In the genomic region with DNA sequence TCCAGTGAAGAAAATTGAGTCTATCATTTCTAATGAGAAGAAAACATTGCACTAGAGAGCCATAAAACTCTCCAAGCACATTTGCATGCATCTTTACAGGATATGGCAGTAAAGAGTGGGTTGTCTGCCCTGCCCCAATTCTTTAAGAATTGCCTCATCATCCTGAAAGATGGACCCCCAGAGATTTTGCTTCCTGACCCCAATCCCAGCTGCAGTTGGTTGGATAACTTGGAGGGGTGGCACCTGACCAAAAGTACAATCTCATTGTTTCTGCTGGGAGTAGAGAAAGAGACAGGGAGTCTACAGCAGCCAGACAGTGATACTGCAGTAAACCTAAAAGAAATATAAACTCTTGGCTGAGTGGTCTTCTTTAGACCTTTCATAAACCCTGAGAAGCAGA, we compare ENCODE assay signal across 16 cellular contexts. TPM values are rescaled to one million over a fixed set of nuclear protein-coding genes. Genes with fewer than 3 reads are reported as not detected.
A peak's percentile ranks its signal among the peaks of the same experiment; 100 is the strongest.
DNase-seq lines count a peak whose midpoint lies in the region; ATAC-seq and TF ChIP-seq lines count a peak whose summit lies in the region.
"Had no signal": no experiment of that assay in that cellular context is flagged by ENCODE, and none has a peak within 500 bp of the region (broad histone marks: within the 10 kb centered on the region; RNA-seq: fewer than 3 reads in every experiment).

No MANE protein-coding gene starts in this region.

- no peak overlapping the region for H3K4me3 Mint-ChIP-seq in activated CD4-positive, alpha-beta T cell treated with anti-CD3 and anti-CD28 coated beads, Interleukin-2, amount 10 ng/mL, durations not matched to agents 24 days and 14 days
- H3K4me3 Mint-ChIP-seq in GM23338 (no peak overlapping the region), nephron (no peak overlapping the region)
- H3K4me3 Mint-ChIP-seq: CD8-positive, alpha-beta T cell had no signal

- TF ChIP-seq CTCF in GM23338 (conservative IDR thresholded peaks at IDR 0.05; ENCODE audit: low read depth in 2 of 2) (no peak), nephron (IDR thresholded peaks at IDR 0.05; ENCODE audit: unreplicated experiment in 3 of 3) (no peak)

- no peaks in the 10 kb centered on the region for H3K36me3 ChIP-seq in GM23338 (ENCODE audit: insufficient read depth)
- H3K36me3 ChIP-seq: BLaER1 treated with 17β-estradiol and CSF1 and Interleukin-3, amounts not matched to agents 10 nM and 100 nM; HAP-1 had no signal

- H3K27ac Mint-ChIP-seq in activated CD4-positive, alpha-beta T cell treated with anti-CD3 and anti-CD28 coated beads, Interleukin-2, amount 10 ng/mL, durations not matched to agents 24 days and 14 days = no peak overlapping the region
- H3K27ac Mint-ChIP-seq in GM23338 (no peak overlapping the region), nephron (peak overlapping the region in 2 of 3 experiments; percentile 5 to 21)
- H3K27ac Mint-ChIP-seq: CD8-positive, alpha-beta T cell had no signal

- H3K4me2 ChIP-seq in GM23338 = no peak overlapping the region

- peaks cover 3% of the 10 kb centered on the region for H3K27me3 Mint-ChIP-seq in activated CD4-positive, alpha-beta T cell treated with anti-CD3 and anti-CD28 coated beads, Interleukin-2, amount 10 ng/mL, durations not matched to agents 24 days and 14 days
- peaks cover 6% of the 10 kb centered on the region for H3K27me3 Mint-ChIP-seq in GM23338 (ENCODE audit: insufficient read depth, low read depth, poor library complexity)
- H3K27me3 Mint-ChIP-seq in nephron (ENCODE audit: low read depth) = peaks cover 20% of the 10 kb centered on the region

- peak; percentile 7 for DNase-seq in activated CD4-positive, alpha-beta T cell treated with anti-CD3 and anti-CD28 coated beads, Interleukin-2, amount 10 ng/mL, durations not matched to agents 24 days and 14 days
- no peak for DNase-seq in activated CD4-positive, alpha-beta T cell treated with anti-CD3 and anti-CD28 coated beads, Interleukin-2, amount 50 U/mL, for 4 hours
- DNase-seq in GM23338 (ENCODE audit: low spot score) = no peak
- no peak for DNase-seq in left cardiac atrium
- DNase-seq: 8988T; Calu3; CD8-positive, alpha-beta T cell; DMS79 treated with DMSO at 0.1 percent for 48 hours; GF-D8; IMR-90 had no signal

- peaks cover 2% of the 10 kb centered on the region; the same call in 1 of the 2 replicates for H3K9me2 ChIP-seq in GM23338 (ENCODE audit: insufficient read depth)

- H3K9me3 Mint-ChIP-seq in activated CD4-positive, alpha-beta T cell treated with anti-CD3 and anti-CD28 coated beads, Interleukin-2, amount 10 ng/mL, durations not matched to agents 24 days and 14 days = peaks cover 4% of the 10 kb centered on the region
- H3K9me3 Mint-ChIP-seq in GM23338 (no peaks in the 10 kb centered on the region; the same call in 1 of the 3 replicates), nephron (no peaks in the 10 kb centered on the region)

- H3K27me3 ChIP-seq in GM23338 (ENCODE audit: insufficient read depth) = no peaks in the 10 kb centered on the region
- H3K27me3 ChIP-seq: BLaER1 treated with 17β-estradiol and CSF1 and Interleukin-3, amounts not matched to agents 10 nM and 100 nM had no signal

- no peak overlapping the region for H3K4me3 ChIP-seq in GM23338
- H3K4me3 ChIP-seq: BLaER1 treated with 17β-estradiol and CSF1 and Interleukin-3, amounts not matched to agents 10 nM and 100 nM; HAP-1 had no signal

- no peaks in the 10 kb centered on the region for H3F3A ChIP-seq in GM23338 (replicated peaks; ENCODE audit: low read depth)

- no peaks in the 10 kb centered on the region for H3K4me1 Mint-ChIP-seq in activated CD4-positive, alpha-beta T cell treated with anti-CD3 and anti-CD28 coated beads, Interleukin-2, amount 10 ng/mL, durations not matched to agents 24 days and 14 days
- H3K4me1 Mint-ChIP-seq in GM23338 (no peaks in the 10 kb centered on the region), nephron (no peaks in the 10 kb centered on the region)

- 0 out of 2 replicates have a peak overlapping the region, but pooled peaks have one; percentile 72 for H2AFZ ChIP-seq in GM23338

- H3K36me3 Mint-ChIP-seq in activated CD4-positive, alpha-beta T cell treated with anti-CD3 and anti-CD28 coated beads, Interleukin-2, amount 10 ng/mL, durations not matched to agents 24 days and 14 days (ENCODE audit: low read depth) = no peaks in the 10 kb centered on the region
- H3K36me3 Mint-ChIP-seq in GM23338 (ENCODE audit: low read depth) = no peaks in the 10 kb centered on the region
- H3K36me3 Mint-ChIP-seq in nephron (ENCODE audit: low read depth) = no peaks in the 10 kb centered on the region
- H3K36me3 Mint-ChIP-seq: CD8-positive, alpha-beta T cell had no signal

- H4K20me1 ChIP-seq in GM23338 (replicated peaks; ENCODE audit: insufficient read depth) = no peaks in the 10 kb centered on the region
- H4K20me1 ChIP-seq: BLaER1 treated with 17β-estradiol and CSF1 and Interleukin-3, amounts not matched to agents 10 nM and 100 nM had no signal

- intact Hi-C loops in activated CD4-positive, alpha-beta T cell treated with anti-CD3 and anti-CD28 coated beads, Interleukin-2, amount 10 ng/mL, durations not matched to agents 24 days and 14 days (cut with micrococcal nuclease) = no loop called here
- intact Hi-C loops in left cardiac atrium (cut with DNase I) = no loop called here

- H3K4me1 ChIP-seq in GM23338 (ENCODE audit: insufficient read depth) = no peaks in the 10 kb centered on the region
- H3K4me1 ChIP-seq: HAP-1 had no signal

- no peak overlapping the region for H3K27ac ChIP-seq in GM23338 (ENCODE audit: low read depth)
- H3K27ac ChIP-seq: BLaER1 treated with 17β-estradiol and CSF1 and Interleukin-3, amounts not matched to agents 10 nM and 100 nM had no signal

- no peak for ATAC-seq in GM23338
- ATAC-seq in left cardiac atrium = peak; percentile 61 to 68
- no peak for ATAC-seq in GM18861 (IDR thresholded peaks at IDR 0.05; ENCODE audit: unreplicated experiment)
- no peak for ATAC-seq in HG03039 (IDR thresholded peaks at IDR 0.05; ENCODE audit: unreplicated experiment)
- no peak for ATAC-seq in HG02938 (IDR thresholded peaks at IDR 0.05; ENCODE audit: unreplicated experiment)
- ATAC-seq: CD8-positive, alpha-beta T cell had no signal

- no peaks in the 10 kb centered on the region for H3K79me2 ChIP-seq in GM23338 (replicated peaks; ENCODE audit: insufficient read depth)

TF ChIP-seq in GM23338, 12 proteins besides CTCF, POLR2A, EP300 and RAD21:
- TF ChIP-seq, protein P1, sequence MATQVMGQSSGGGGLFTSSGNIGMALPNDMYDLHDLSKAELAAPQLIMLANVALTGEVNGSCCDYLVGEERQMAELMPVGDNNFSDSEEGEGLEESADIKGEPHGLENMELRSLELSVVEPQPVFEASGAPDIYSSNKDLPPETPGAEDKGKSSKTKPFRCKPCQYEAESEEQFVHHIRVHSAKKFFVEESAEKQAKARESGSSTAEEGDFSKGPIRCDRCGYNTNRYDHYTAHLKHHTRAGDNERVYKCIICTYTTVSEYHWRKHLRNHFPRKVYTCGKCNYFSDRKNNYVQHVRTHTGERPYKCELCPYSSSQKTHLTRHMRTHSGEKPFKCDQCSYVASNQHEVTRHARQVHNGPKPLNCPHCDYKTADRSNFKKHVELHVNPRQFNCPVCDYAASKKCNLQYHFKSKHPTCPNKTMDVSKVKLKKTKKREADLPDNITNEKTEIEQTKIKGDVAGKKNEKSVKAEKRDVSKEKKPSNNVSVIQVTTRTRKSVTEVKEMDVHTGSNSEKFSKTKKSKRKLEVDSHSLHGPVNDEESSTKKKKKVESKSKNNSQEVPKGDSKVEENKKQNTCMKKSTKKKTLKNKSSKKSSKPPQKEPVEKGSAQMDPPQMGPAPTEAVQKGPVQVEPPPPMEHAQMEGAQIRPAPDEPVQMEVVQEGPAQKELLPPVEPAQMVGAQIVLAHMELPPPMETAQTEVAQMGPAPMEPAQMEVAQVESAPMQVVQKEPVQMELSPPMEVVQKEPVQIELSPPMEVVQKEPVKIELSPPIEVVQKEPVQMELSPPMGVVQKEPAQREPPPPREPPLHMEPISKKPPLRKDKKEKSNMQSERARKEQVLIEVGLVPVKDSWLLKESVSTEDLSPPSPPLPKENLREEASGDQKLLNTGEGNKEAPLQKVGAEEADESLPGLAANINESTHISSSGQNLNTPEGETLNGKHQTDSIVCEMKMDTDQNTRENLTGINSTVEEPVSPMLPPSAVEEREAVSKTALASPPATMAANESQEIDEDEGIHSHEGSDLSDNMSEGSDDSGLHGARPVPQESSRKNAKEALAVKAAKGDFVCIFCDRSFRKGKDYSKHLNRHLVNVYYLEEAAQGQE (IDR thresholded peaks at IDR 0.05; ENCODE audit: unreplicated experiment) = no peak
- TF ChIP-seq ZNF114 (CRISPR knock-in tag; IDR thresholded peaks at IDR 0.05) = no peak
- no peak for TF ChIP-seq EZH2 (IDR thresholded peaks at IDR 0.05; ENCODE audit: low read depth, unreplicated experiment)
- TF ChIP-seq CREB1 (CRISPR knock-in tag; IDR thresholded peaks at IDR 0.05; ENCODE audit: low read depth) = no peak

RNA-seq across cellular contexts. Expression of a gene that starts 49.1 kb away (rescaled TPM):
- total RNA-seq in activated CD4-positive, alpha-beta T cell treated with anti-CD3 and anti-CD28 coated beads, Interleukin-2, amount 10 ng/mL, durations not matched to agents 24 days and 14 days = 1.5 and 2.8 TPM in 2 replicates
- 14.6 and 18.7 TPM in 2 replicates for total RNA-seq in GM23338 (2014; rRNA removed; shearing (Covaris generic))
- 2.3 and 2.4 TPM in 2 replicates for polyA plus RNA-seq in GM23338 (2016; fragmentation: Nextera tagmentation; extraction: Ambion mirVana)
- 1 to 10 TPM; 5.7 to 7.4 TPM for total RNA-seq in left cardiac atrium
- total RNA-seq: CD8-positive, alpha-beta T cell had no signal

Comparison
In these comparisons a context has a peak if more than half of its experiments do, and no peak if none do; other contexts are left out.
1. H3K27ac Mint-ChIP-seq: peak in nephron (2 of 3); none in activated CD4-positive, alpha-beta T cell treated with anti-CD3 and anti-CD28 coated beads, Interleukin-2, amount 10 ng/mL, durations not matched to agents 24 days and 14 days (single experiment) and GM23338 (single experiment).
2. ATAC-seq: peak in left cardiac atrium (2 of 2); none in GM23338 (single experiment), GM18861 (single experiment), HG03039 (single experiment) and HG02938 (single experiment).